14 cellular contexts compared by ENCODE assay signal in the genomic region with DNA sequence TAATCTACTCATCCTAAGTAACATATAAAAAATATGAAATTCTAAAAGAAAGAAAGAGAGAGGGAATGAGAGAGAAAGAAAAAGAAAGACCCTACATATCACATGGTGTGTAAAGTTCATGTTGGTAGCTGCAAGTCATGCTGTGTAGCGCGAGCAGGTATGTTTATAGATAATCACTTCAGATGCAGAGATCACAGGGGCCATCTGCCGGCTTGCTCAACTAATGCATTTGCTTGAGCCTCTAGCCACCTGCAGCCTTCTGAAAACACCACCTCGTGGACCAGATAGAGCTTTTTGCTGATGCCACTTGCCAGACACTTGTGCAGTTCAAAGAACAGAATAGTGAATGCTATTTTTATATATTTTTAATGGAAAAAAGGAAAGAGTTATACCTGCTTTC. TPM values are rescaled to one million over a fixed set of nuclear protein-coding genes. Genes with fewer than 3 reads are reported as not detected.
DNase-seq lines count a peak whose midpoint lies in the region; ATAC-seq, FAIRE-seq and TF ChIP-seq lines count a peak whose summit lies in the region.
"Had no signal": no experiment of that assay in that cellular context is flagged by ENCODE, and none has a peak within 500 bp of the region (broad histone marks: within the 10 kb centered on the region; RNA-seq: fewer than 3 reads in every experiment).

No MANE protein-coding gene starts in this region.

- CTCF ChIA-PET in PC-3 (lab: Charles Lee): interaction anchor here (0.7 to 1.6 kb wide), 4 partner anchors 34 to 63 kb away, joined by 4 to 7 read pairs (median 4); no protein-coding TSS in a partner anchor

- no peak overlapping the region for H3K27ac Mint-ChIP-seq in nephron progenitor cell
- no peak overlapping the region for H3K27ac Mint-ChIP-seq in activated T-helper 17 cell treated with anti-CD3 and anti-CD28 coated beads, Interleukin-2, amount 50 U/mL, for 72 hours
- H3K27ac Mint-ChIP-seq: brain; CD8-positive, alpha-beta memory T cell had no signal

- FAIRE-seq in GM12892 (lab: Jason Lieb, UNC): no peak

- no peaks in the 10 kb centered on the region for H3K36me3 ChIP-seq in PC-3 (ENCODE audit: low read depth, low read length)
- H3K36me3 ChIP-seq: stomach had no signal

- no peak for TF ChIP-seq POLR2A in GM12892 (IDR thresholded peaks at IDR 0.05; ENCODE audit: low read depth, low read length)

- H3K4me1 ChIP-seq in PC-3 (ENCODE audit: insufficient read depth, low read length): no peaks in the 10 kb centered on the region; the same call in 1 of the 2 replicates
- H3K4me1 ChIP-seq: stomach had no signal

- intact Hi-C loops in PC-3 (cut with micrococcal nuclease) (loop anchor here (1.0 kb wide), 1 partner anchor 63 kb away; no protein-coding TSS in a partner anchor), left colon (cut with DNase I, micrococcal nuclease) (no loop called here)

- H3K4me2 ChIP-seq in PC-3 (ENCODE audit: low read length): peak overlapping the region; percentile 22; the same call in 1 of the 2 replicates

- peaks cover 10% of the 10 kb centered on the region for H3K36me3 Mint-ChIP-seq in nephron progenitor cell (ENCODE audit: low read depth)
- H3K36me3 Mint-ChIP-seq in activated T-helper 17 cell treated with anti-CD3 and anti-CD28 coated beads, Interleukin-2, amount 50 U/mL, for 72 hours (ENCODE audit: low read depth): no peaks in the 10 kb centered on the region
- H3K36me3 Mint-ChIP-seq: brain; CD8-positive, alpha-beta memory T cell had no signal

- H3K9me3 ChIP-seq in PC-3 (ENCODE audit: low read length): no peaks in the 10 kb centered on the region
- H3K9me3 ChIP-seq: stomach had no signal

- no peak overlapping the region for H3K4me3 Mint-ChIP-seq in nephron progenitor cell
- H3K4me3 Mint-ChIP-seq in activated T-helper 17 cell treated with anti-CD3 and anti-CD28 coated beads, Interleukin-2, amount 50 U/mL, for 72 hours: no peak overlapping the region
- H3K4me3 Mint-ChIP-seq: brain; CD8-positive, alpha-beta memory T cell had no signal

- no peaks in the 10 kb centered on the region for H3K79me2 ChIP-seq in PC-3 (ENCODE audit: low read length)

- H3F3A ChIP-seq in PC-3 (ENCODE audit: low read length, unreplicated experiment): no peaks in the 10 kb centered on the region

- peak; percentile 94 for ATAC-seq in PC-3
- peak; percentile 43 for ATAC-seq in left colon
- ATAC-seq in HG02973 (IDR thresholded peaks at IDR 0.05; ENCODE audit: unreplicated experiment): no peak
- no peak for ATAC-seq in activated T-helper 17 cell treated with anti-CD3 and anti-CD28 coated beads, Interleukin-2, amount 50 U/mL, for 72 hours (replicated peaks)

- POLR2A ChIA-PET in PC-3 (lab: Charles Lee; ENCODE audit: unreplicated experiment): no interaction called here

- TF ChIP-seq CTCF in PC-3 (conservative IDR thresholded peaks at IDR 0.05; ENCODE audit: low read depth, low read length) (peak; percentile 71), nephron progenitor cell (IDR thresholded peaks at IDR 0.05) (no peak)

- no peak overlapping the region for H2AFZ ChIP-seq in PC-3 (ENCODE audit: low read length)

- H3K4me1 Mint-ChIP-seq in nephron progenitor cell: peaks cover 5% of the 10 kb centered on the region
- H3K4me1 Mint-ChIP-seq in activated T-helper 17 cell treated with anti-CD3 and anti-CD28 coated beads, Interleukin-2, amount 50 U/mL, for 72 hours: no peaks in the 10 kb centered on the region
- H3K4me1 Mint-ChIP-seq: CD8-positive, alpha-beta memory T cell had no signal

- H3K27me3 ChIP-seq in PC-3 (ENCODE audit: low read length): no peaks in the 10 kb centered on the region
- H3K27me3 ChIP-seq: stomach had no signal

- H3K9me3 Mint-ChIP-seq in nephron progenitor cell: no peaks in the 10 kb centered on the region
- H3K9me3 Mint-ChIP-seq in activated T-helper 17 cell treated with anti-CD3 and anti-CD28 coated beads, Interleukin-2, amount 50 U/mL, for 72 hours: peaks cover 8% of the 10 kb centered on the region
- H3K9me3 Mint-ChIP-seq: brain had no signal

- H3K9me2 ChIP-seq in PC-3 (replicated peaks; ENCODE audit: low read length): no peaks in the 10 kb centered on the region

- H3K27me3 Mint-ChIP-seq in nephron progenitor cell (ENCODE audit: low read depth, poor library complexity): no peaks in the 10 kb centered on the region
- no peaks in the 10 kb centered on the region for H3K27me3 Mint-ChIP-seq in activated T-helper 17 cell treated with anti-CD3 and anti-CD28 coated beads, Interleukin-2, amount 50 U/mL, for 72 hours
- H3K27me3 Mint-ChIP-seq: brain; CD8-positive, alpha-beta memory T cell had no signal

- BruUV-seq in PC-3 (replicated peaks; lab: Mats Ljungman, UMichigan): no TSS peak

- no peak overlapping the region for H3K4me3 ChIP-seq in PC-3 (ENCODE audit: low read length)
- H3K4me3 ChIP-seq: stomach had no signal

- no peaks in the 10 kb centered on the region for H4K20me1 ChIP-seq in PC-3 (ENCODE audit: low read length)

- peak; percentile 93 for DNase-seq in DMS53 treated with DMSO at 0.1 percent for 48 hours (lab: John Stamatoyannopoulos, UW; ENCODE audit: unreplicated experiment)
- DNase-seq in NCI-H1694 (lab: John Stamatoyannopoulos, UW): peak; percentile 2
- peak; percentile 63 for DNase-seq in PC-3
- peak in 1 of 2 donors; percentile 6 for DNase-seq in left colon
- DNase-seq in nephron progenitor cell: no peak
- DNase-seq in GM12892 (ENCODE audit: insufficient read length): no peak
- DNase-seq: CD8-positive, alpha-beta memory T cell; erythroblast; NCI-H1105; stimulated activated CD4-positive, alpha-beta T cell treated with anti-CD3 and anti-CD28 coated beads, Interleukin-4, amount 100 ng/mL, for 24 hours; stomach had no signal

- H3K27ac ChIP-seq in PC-3 (ENCODE audit: low read length): no peak overlapping the region
- H3K27ac ChIP-seq: stomach had no signal

- no peak overlapping the region for H3K9ac ChIP-seq in PC-3 (ENCODE audit: low read length)

RNA-seq across cellular contexts. Expression of a gene that starts 37.6 kb away (rescaled TPM):
- total RNA-seq in PC-3 (2014; rRNA removed) (6.1 and 7.3 TPM in 2 replicates), left colon (not detected)
- not detected for total RNA-seq in activated T-helper 17 cell treated with anti-CD3 and anti-CD28 coated beads, Interleukin-2, amount 50 U/mL, for 72 hours
- not detected for polyA plus RNA-seq in GM12892 (2012; ENCODE audit: missing spikeins)
- total RNA-seq: CD8-positive, alpha-beta memory T cell had no signal
- polyA plus RNA-seq: CD8-positive, alpha-beta memory T cell; stomach had no signal

Comparison
In these comparisons a context has a peak if more than half of its experiments do, and no peak if none do; other contexts are left out.
1. DNase-seq: peak in DMS53 treated with DMSO at 0.1 percent for 48 hours (single experiment), NCI-H1694 (single experiment) and PC-3 (single experiment); none in nephron progenitor cell (single experiment) and GM12892 (single experiment).
2. ATAC-seq: peak in PC-3 (single experiment) and left colon (single experiment); none in HG02973 (single experiment) and activated T-helper 17 cell treated with anti-CD3 and anti-CD28 coated beads, Interleukin-2, amount 50 U/mL, for 72 hours (single experiment).